In genomic region chr3:126973814-126974213, GRCh38 we compare ENCODE assay signal across 24 cellular contexts.
"Had no signal": no experiment of that assay in that cellular context is flagged by ENCODE, and none has a peak within 500 bp of the region (broad histone marks: within the 10 kb centered on the region; RNA-seq: fewer than 3 reads in every experiment).

No MANE protein-coding gene starts in this region.

- H3K4me1 ChIP-seq: colonic mucosa, foreskin keratinocyte had no signal

- H3K27ac ChIP-seq: colonic mucosa, coronary artery, dorsolateral prefrontal cortex, epithelial cell of prostate, esophagus muscularis mucosa, esophagus squamous epithelium, foreskin keratinocyte, gastrocnemius medialis, gastroesophageal sphincter, heart left ventricle, heart right ventricle had no signal

- H3K27me3 ChIP-seq: colonic mucosa, dorsolateral prefrontal cortex, foreskin keratinocyte, gastrocnemius medialis had no signal

- H3K4me3 ChIP-seq: colonic mucosa, coronary artery, dorsolateral prefrontal cortex, esophagus muscularis mucosa, esophagus squamous epithelium, gastrocnemius medialis, gastroesophageal sphincter, heart left ventricle, heart right ventricle had no signal

- H3K4me3 Mint-ChIP-seq: effector memory CD8-positive, alpha-beta T cell; endodermal cell had no signal

- H3K27ac Mint-ChIP-seq: effector memory CD8-positive, alpha-beta T cell; endodermal cell had no signal

- H3K9me3 ChIP-seq: colonic mucosa had no signal

- H3K36me3 ChIP-seq: colonic mucosa, esophagus muscularis mucosa, esophagus squamous epithelium, gastrocnemius medialis, gastroesophageal sphincter, heart left ventricle, heart right ventricle had no signal

- ATAC-seq: effector memory CD8-positive, alpha-beta T cell; esophagus mucosa; foreskin keratinocyte; gastrocnemius medialis; gastroesophageal sphincter; heart left ventricle; heart right ventricle had no signal

- DNase-seq: colonic mucosa; cortex of kidney; dermis blood vessel endothelial cell; dorsolateral prefrontal cortex; effector CD4-positive, alpha-beta T cell; effector CD8-positive, alpha-beta T cell; effector memory CD4-positive, alpha-beta T cell; effector memory CD8-positive, alpha-beta T cell; endodermal cell; erythroblast; esophagus squamous epithelium; foreskin fibroblast; foreskin keratinocyte; foreskin melanocyte; gastrocnemius medialis; glutamatergic neuron; head of caudate nucleus; heart right ventricle had no signal
